Comparison of ENCODE assay signal across 18 cellular contexts in genomic region chr2:226703501-226703900, GRCh38.
DNase-seq lines count a peak whose midpoint lies in the region; ATAC-seq and TF ChIP-seq lines count a peak whose summit lies in the region.
"Had no signal": no experiment of that assay in that cellular context is flagged by ENCODE, and none has a peak within 500 bp of the region (broad histone marks: within the 10 kb centered on the region; RNA-seq: fewer than 3 reads in every experiment).

No MANE protein-coding gene starts in this region.

- peak overlapping the region in 5 of 11 experiments; percentile 10 to 64 (median 61); a peak in 9 of 22 replicates for H3K27ac ChIP-seq in BLaER1 treated with 17β-estradiol and CSF1 and Interleukin-3, amounts not matched to agents 10 nM and 100 nM
- 0 out of 2 replicates have a peak overlapping the region, but pooled peaks have one; percentile 16 for H3K27ac ChIP-seq in WERI-Rb-1
- H3K27ac ChIP-seq in uterus, result no peak overlapping the region
- no peak overlapping the region for H3K27ac ChIP-seq in lower lobe of right lung
- H3K27ac ChIP-seq: GM23248 had no signal

- peak overlapping the region in 9 of 11 experiments; percentile 18 to 81 (median 75); a peak in 17 of 22 replicates for H3K4me2 ChIP-seq in BLaER1 treated with 17β-estradiol and CSF1 and Interleukin-3, amounts not matched to agents 10 nM and 100 nM
- H3K4me2 ChIP-seq: SK-N-SH had no signal

- ATAC-seq in HG02759 (IDR thresholded peaks at IDR 0.05; ENCODE audit: unreplicated experiment), result no peak
- ATAC-seq in lower lobe of right lung, result no peak
- ATAC-seq: Panc1, Right ventricle myocardium inferior had no signal

- H3K4me1 ChIP-seq in BLaER1 treated with 17β-estradiol and CSF1 and Interleukin-3, amounts not matched to agents 10 nM and 100 nM, result peaks cover 25 to 65% (median 56%) of the 10 kb centered on the region in 10 experiments
- H3K4me1 ChIP-seq in neuron (ENCODE audit: insufficient read depth, low read length), result peaks cover 7% of the 10 kb centered on the region
- no peaks in the 10 kb centered on the region for H3K4me1 ChIP-seq in uterus
- H3K4me1 ChIP-seq in lower lobe of right lung, result no peaks in the 10 kb centered on the region

- peaks cover 0 to 44% (median 0%) of the 10 kb centered on the region in 11 experiments; a peak in 5 of 22 replicates for H3K27me3 ChIP-seq in BLaER1 treated with 17β-estradiol and CSF1 and Interleukin-3, amounts not matched to agents 10 nM and 100 nM
- H3K27me3 ChIP-seq in WERI-Rb-1 (ENCODE audit: insufficient read depth, low read depth, severe bottlenecking) (no peaks in the 10 kb centered on the region), neuron (ENCODE audit: insufficient read depth, low read length) (no peaks in the 10 kb centered on the region), uterus (no peaks in the 10 kb centered on the region), lower lobe of right lung (ENCODE audit: low read depth) (no peaks in the 10 kb centered on the region)

- peak; percentile 88 for DNase-seq in NCI-H1694 treated with DMSO at 0.1 percent for 48 hours (lab: John Stamatoyannopoulos, UW)
- DNase-seq in WERI-Rb-1, result peak; percentile 23
- DNase-seq in uterus, result no peak
- DNase-seq in CD1c-positive myeloid dendritic cell (ENCODE audit: extremely low spot score), result no peak
- DNase-seq in lower lobe of right lung, result no peak
- DNase-seq: Calu3; CD4-positive, CD25-positive, alpha-beta regulatory T cell; GM23248; KG1; NCI-H1105; NCI-H1930; NCI-H2227 treated with DMSO at 0.1 percent for 48 hours; SK-N-SH had no signal

- peak overlapping the region in 4 of 11 experiments; percentile 18 to 47 (median 41); a peak in 6 of 22 replicates for H3K9ac ChIP-seq in BLaER1 treated with 17β-estradiol and CSF1 and Interleukin-3, amounts not matched to agents 10 nM and 100 nM
- H3K9ac ChIP-seq: GM23248, SK-N-SH had no signal

- peak overlapping the region in 1 of 10 experiments; percentile 33; a peak in 2 of 20 replicates for H3K4me3 ChIP-seq in BLaER1 treated with 17β-estradiol and CSF1 and Interleukin-3, amounts not matched to agents 10 nM and 100 nM
- no peak overlapping the region; the same call in 1 of the 2 replicates for H3K4me3 ChIP-seq in WERI-Rb-1 (ENCODE audit: low read depth, low read length)
- no peak overlapping the region for H3K4me3 ChIP-seq in neuron (ENCODE audit: low read length)
- no peak overlapping the region for H3K4me3 ChIP-seq in uterus
- H3K4me3 ChIP-seq in lower lobe of right lung, result no peak overlapping the region
- H3K4me3 ChIP-seq: GM23248 had no signal

- peaks cover 0 to 22% (median 8%) of the 10 kb centered on the region in 11 experiments; a peak in 7 of 22 replicates for H3K9me3 ChIP-seq in BLaER1 treated with 17β-estradiol and CSF1 and Interleukin-3, amounts not matched to agents 10 nM and 100 nM (replicated peaks in 1 of 11)
- no peaks in the 10 kb centered on the region for H3K9me3 ChIP-seq in WERI-Rb-1 (ENCODE audit: severe bottlenecking)
- H3K9me3 ChIP-seq in neuron (ENCODE audit: low read length), result peaks cover 1% of the 10 kb centered on the region
- no peaks in the 10 kb centered on the region for H3K9me3 ChIP-seq in uterus
- no peaks in the 10 kb centered on the region for H3K9me3 ChIP-seq in lower lobe of right lung
- H3K9me3 ChIP-seq: SK-N-SH had no signal

- H2AFZ ChIP-seq in neuron (ENCODE audit: low read depth, low read length), result peak overlapping the region; percentile 26
- H2AFZ ChIP-seq: GM23248 had no signal

- intact Hi-C loops in uterus (cut with DNase I; ENCODE audit: low total_unique reads), result no loop called here
- intact Hi-C loops in lower lobe of right lung (cut with DNase I), result no loop called here

- H3K36me3 ChIP-seq in BLaER1 treated with 17β-estradiol and CSF1 and Interleukin-3, amounts not matched to agents 10 nM and 100 nM, result no peaks in the 10 kb centered on the region
- no peaks in the 10 kb centered on the region for H3K36me3 ChIP-seq in WERI-Rb-1
- no peaks in the 10 kb centered on the region for H3K36me3 ChIP-seq in neuron (ENCODE audit: insufficient read depth, low read length)
- H3K36me3 ChIP-seq in uterus, result no peaks in the 10 kb centered on the region
- H3K36me3 ChIP-seq in lower lobe of right lung, result no peaks in the 10 kb centered on the region

- no peak for TF ChIP-seq POLR2A in uterus (IDR thresholded peaks at IDR 0.05)

- TF ChIP-seq CTCF in WERI-Rb-1 (IDR thresholded peaks at IDR 0.05; ENCODE audit: low read depth, low read length), result no peak
- no peak for TF ChIP-seq CTCF in uterus (IDR thresholded peaks at IDR 0.05)
- no peak for TF ChIP-seq CTCF in lower lobe of right lung (IDR thresholded peaks at IDR 0.05)

- H4K20me1 ChIP-seq in BLaER1 treated with 17β-estradiol and CSF1 and Interleukin-3, amounts not matched to agents 10 nM and 100 nM, result no peaks in the 10 kb centered on the region

Comparison
In these comparisons a context has a peak if more than half of its experiments do, and no peak if none do; other contexts are left out.
1. DNase-seq: peak in NCI-H1694 treated with DMSO at 0.1 percent for 48 hours (single experiment) and WERI-Rb-1 (single experiment); none in uterus (0 of 2), CD1c-positive myeloid dendritic cell (single experiment) and lower lobe of right lung (single experiment).